Comparison of ENCODE assay signal across 12 cellular contexts in the genomic region with DNA sequence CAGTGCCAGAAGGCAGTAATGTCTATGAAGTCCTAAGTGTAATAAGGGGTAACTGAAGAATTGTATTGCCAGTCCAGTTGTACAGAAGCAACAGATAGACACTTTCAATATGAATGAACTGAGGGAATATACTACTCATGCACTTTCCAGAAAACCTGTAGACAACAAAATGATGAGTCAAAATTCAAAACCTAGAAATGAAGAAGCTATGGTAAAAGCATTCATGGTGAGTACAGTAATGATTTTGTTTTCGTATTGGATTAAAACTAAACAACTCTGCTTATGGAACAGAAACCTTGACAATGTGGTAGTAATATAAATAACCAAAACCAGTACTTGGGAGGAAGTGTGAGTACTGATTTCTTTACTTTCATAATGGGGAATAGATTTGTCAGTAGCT. TPM values are rescaled to one million over a fixed set of nuclear protein-coding genes. Genes with fewer than 3 reads are reported as not detected.
DNase-seq lines count a peak whose midpoint lies in the region; ATAC-seq and TF ChIP-seq lines count a peak whose summit lies in the region.
"Had no signal": no experiment of that assay in that cellular context is flagged by ENCODE, and none has a peak within 500 bp of the region (broad histone marks: within the 10 kb centered on the region; RNA-seq: fewer than 3 reads in every experiment).

No MANE protein-coding gene starts in this region.

- peak overlapping the region in 1 of 2 donors; percentile 47 for H3K4me3 Mint-ChIP-seq in activated T-cell treated with anti-CD3 and anti-CD28 coated beads, Interleukin-2, amount 50 U/mL, for 72 hours
- no peak overlapping the region for H3K4me3 Mint-ChIP-seq in stimulated activated naive CD8-positive, alpha-beta T cell treated with anti-CD3 and anti-CD28 coated beads, Interleukin-15, Interleukin-2, amounts not matched to agents 100 ng/mL and 50 ng/mL, for 24 hours

- TF ChIP-seq CTCF in gastrocnemius medialis (IDR thresholded peaks at IDR 0.05 in 4 of 5, conservative IDR thresholded peaks at IDR 0.05 in 1 of 5): no peak

- peaks cover 30% of the 10 kb centered on the region for H3K27me3 Mint-ChIP-seq in activated T-cell treated with anti-CD3 and anti-CD28 coated beads, Interleukin-2, amount 50 U/mL, for 72 hours (ENCODE audit: low read depth)
- H3K27me3 Mint-ChIP-seq in stimulated activated naive CD8-positive, alpha-beta T cell treated with anti-CD3 and anti-CD28 coated beads, Interleukin-15, Interleukin-2, amounts not matched to agents 100 ng/mL and 50 ng/mL, for 24 hours: peaks cover 4% of the 10 kb centered on the region

- peaks cover 8 to 14% of the 10 kb centered on the region in 2 donors for H3K9me3 Mint-ChIP-seq in activated T-cell treated with anti-CD3 and anti-CD28 coated beads, Interleukin-2, amount 50 U/mL, for 72 hours
- H3K9me3 Mint-ChIP-seq in stimulated activated naive CD8-positive, alpha-beta T cell treated with anti-CD3 and anti-CD28 coated beads, Interleukin-15, Interleukin-2, amounts not matched to agents 100 ng/mL and 50 ng/mL, for 24 hours: peaks cover 22% of the 10 kb centered on the region

- H3K27ac ChIP-seq in gastrocnemius medialis: no peak overlapping the region
- H3K27ac ChIP-seq: cardiac muscle cell had no signal

- intact Hi-C loops in gastrocnemius medialis (cut with DNase I; ENCODE audit: low total_unique reads): no loop called here

- no peak overlapping the region for H3K4me3 ChIP-seq in gastrocnemius medialis
- H3K4me3 ChIP-seq: cardiac muscle cell had no signal

- no peaks in the 10 kb centered on the region for H3K9me3 ChIP-seq in gastrocnemius medialis

- DNase-seq in activated T-cell treated with anti-CD3 and anti-CD28 coated beads, Interleukin-2, amount 50 U/mL, for 72 hours: no peak
- DNase-seq in activated T-cell treated with anti-CD3 and anti-CD28 coated beads, Interleukin-2, amount 50 U/mL, for 1 hour: no peak
- DNase-seq in gastrocnemius medialis (no peak), NCI-H146 treated with DMSO at 0.1 percent for 48 hours (lab: John Stamatoyannopoulos, UW; ENCODE audit: unreplicated experiment) (no peak), iPS-NIHi7 (ENCODE audit: extremely low spot score) (no peak)
- DNase-seq: activated CD4-positive, CD25-positive, alpha-beta regulatory T cell treated with anti-CD3 and anti-CD28 coated beads, Interleukin-2, amount 50 U/mL, for 72 hours; NCI-H774; stimulated activated CD4-positive, alpha-beta T cell treated with anti-CD3 and anti-CD28 coated beads, Interleukin-15, amount 100 ng/mL, for 24 hours had no signal

- H3K27me3 ChIP-seq in gastrocnemius medialis: no peaks in the 10 kb centered on the region
- H3K27me3 ChIP-seq: cardiac muscle cell had no signal

- no peaks in the 10 kb centered on the region for H3K36me3 ChIP-seq in gastrocnemius medialis
- H3K36me3 ChIP-seq: cardiac muscle cell had no signal

- peak; percentile 92 to 95 for ATAC-seq in activated T-cell treated with anti-CD3 and anti-CD28 coated beads, Interleukin-2, amount 50 U/mL, for 72 hours (replicated peaks in 1 of 2)
- peak; percentile 80 for ATAC-seq in HG02623 (IDR thresholded peaks at IDR 0.05; ENCODE audit: unreplicated experiment)
- ATAC-seq in HG03521 (IDR thresholded peaks at IDR 0.05; ENCODE audit: unreplicated experiment): peak; percentile 88
- ATAC-seq in gastrocnemius medialis: no peak

- peak overlapping the region; percentile 91 for H3K27ac Mint-ChIP-seq in activated T-cell treated with anti-CD3 and anti-CD28 coated beads, Interleukin-2, amount 50 U/mL, for 72 hours
- peak overlapping the region; percentile 17 for H3K27ac Mint-ChIP-seq in stimulated activated naive CD8-positive, alpha-beta T cell treated with anti-CD3 and anti-CD28 coated beads, Interleukin-15, Interleukin-2, amounts not matched to agents 100 ng/mL and 50 ng/mL, for 24 hours

- in situ Hi-C loops in gastrocnemius medialis (cut with MboI; ENCODE audit: low sequenced_read_pairs in 4 of 4): loop anchor here in 1 of 4 donors (10.0 kb wide), 1 partner anchor 348 kb away; no protein-coding TSS in a partner anchor

- TF ChIP-seq POLR2A in gastrocnemius medialis (IDR thresholded peaks at IDR 0.05): no peak

- peaks cover 23 to 25% of the 10 kb centered on the region in 2 donors for H3K36me3 Mint-ChIP-seq in activated T-cell treated with anti-CD3 and anti-CD28 coated beads, Interleukin-2, amount 50 U/mL, for 72 hours (ENCODE audit: insufficient read depth in 2 of 2)
- H3K36me3 Mint-ChIP-seq in stimulated activated naive CD8-positive, alpha-beta T cell treated with anti-CD3 and anti-CD28 coated beads, Interleukin-15, Interleukin-2, amounts not matched to agents 100 ng/mL and 50 ng/mL, for 24 hours (ENCODE audit: low read depth): peaks cover 30% of the 10 kb centered on the region

- peaks cover 48% of the 10 kb centered on the region for H3K4me1 Mint-ChIP-seq in activated T-cell treated with anti-CD3 and anti-CD28 coated beads, Interleukin-2, amount 50 U/mL, for 72 hours (ENCODE audit: low read depth)
- H3K4me1 Mint-ChIP-seq in stimulated activated naive CD8-positive, alpha-beta T cell treated with anti-CD3 and anti-CD28 coated beads, Interleukin-15, Interleukin-2, amounts not matched to agents 100 ng/mL and 50 ng/mL, for 24 hours (ENCODE audit: low read depth): peaks cover 36% of the 10 kb centered on the region

- peaks cover 0 to under 1% of the 10 kb centered on the region in 2 donors for H3K4me1 ChIP-seq in gastrocnemius medialis

RNA-seq across cellular contexts. Expression of gene ARMC2, which starts 35.0 kb away (rescaled TPM):
- total RNA-seq in activated T-cell treated with anti-CD3 and anti-CD28 coated beads, Interleukin-2, amount 50 U/mL, for 72 hours: 1 to 10 TPM; 2.2 to 2.9 TPM
- total RNA-seq in gastrocnemius medialis: 1 to 10 TPM in 1 of 4 donors, under 1 TPM in 3; 0.20 to 1.8 (median 0.56) TPM

Comparison
In these comparisons a context has a peak if more than half of its experiments do, and no peak if none do; other contexts are left out.
1. ATAC-seq: peak in activated T-cell treated with anti-CD3 and anti-CD28 coated beads, Interleukin-2, amount 50 U/mL, for 72 hours (2 of 2), HG02623 (single experiment) and HG03521 (single experiment); none in gastrocnemius medialis (0 of 2).